Comparison of ENCODE assay signal across 8 cellular contexts in genomic region chr6:151240036-151240685, GRCh38. TPM values are rescaled to one million over a fixed set of nuclear protein-coding genes. Genes with fewer than 3 reads are reported as not detected.
DNase-seq lines count a peak whose midpoint lies in the region; ATAC-seq and TF ChIP-seq lines count a peak whose summit lies in the region.

No MANE protein-coding gene starts in this region.

- DNase-seq in CD1c-positive myeloid dendritic cell (ENCODE audit: extremely low spot score) = peak; percentile 35
- peak; percentile 14 for DNase-seq in HPDE6-E6E7 (ENCODE audit: extremely low spot score)
- DNase-seq in T-helper 2 cell = peak in 3 of 5 experiments; percentile 10 to 76 (median 21)
- DNase-seq in dermis blood vessel endothelial cell = peak; percentile 89
- DNase-seq in left lung = peak; percentile 59 to 78
- peak; percentile 22 to 67 for DNase-seq in stimulated activated CD4-positive, alpha-beta T cell treated with anti-CD3 and anti-CD28 coated beads, Interleukin-2, amount 100 ng/mL, for 24 hours
- no peak for DNase-seq in NCI-H2107 treated with DMSO at 0.1 percent for 48 hours (lab: John Stamatoyannopoulos, UW; ENCODE audit: unreplicated experiment)
- DNase-seq in SKM-1 treated with dmso at 0.1 percent for 144 hours (lab: John Stamatoyannopoulos, UW; ENCODE audit: unreplicated experiment) = no peak

- no peaks in the 10 kb centered on the region for H3K9me3 ChIP-seq in left lung

- no peak for TF ChIP-seq CTCF in left lung (IDR thresholded peaks at IDR 0.05)

- peak overlapping the region; percentile 43 to 78 for H3K27ac ChIP-seq in left lung

- H3K27me3 ChIP-seq in left lung = peaks cover 0 to 51% of the 10 kb centered on the region in 2 donors

- H3K4me1 ChIP-seq in left lung = peaks cover 0 to 15% of the 10 kb centered on the region in 2 donors

- H3K4me3 ChIP-seq in left lung = peak overlapping the region; percentile 50 to 60

- ATAC-seq in left lung = peak; percentile 76

- no peaks in the 10 kb centered on the region for H3K36me3 ChIP-seq in left lung

- intact Hi-C loops in left lung (cut with DNase I) = no loop called here

RNA-seq across cellular contexts. Expression of gene AKAP12, which starts 0.4 kb away (rescaled TPM):
- total RNA-seq in dermis blood vessel endothelial cell (647 and 699 TPM in 2 replicates), left lung (10 to 100 TPM; 28.9 to 29.1 TPM)

Comparison
In these comparisons a context has a peak if more than half of its experiments do, and no peak if none do; other contexts are left out.
1. DNase-seq: peak in CD1c-positive myeloid dendritic cell (single experiment), HPDE6-E6E7 (single experiment), T-helper 2 cell (3 of 5), dermis blood vessel endothelial cell (single experiment), left lung (2 of 2) and stimulated activated CD4-positive, alpha-beta T cell treated with anti-CD3 and anti-CD28 coated beads, Interleukin-2, amount 100 ng/mL, for 24 hours (2 of 2); none in NCI-H2107 treated with DMSO at 0.1 percent for 48 hours (single experiment) and SKM-1 treated with dmso at 0.1 percent for 144 hours (single experiment).
2. RNA of gene AKAP12, which starts 0.4 kb away (total RNA-seq): 647 to 699 TPM in dermis blood vessel endothelial cell; 28.9 to 29.1 TPM in left lung; every median in the first group is over 10 times any median in the second.